28 cellular contexts compared by ENCODE assay signal in the genomic region with DNA sequence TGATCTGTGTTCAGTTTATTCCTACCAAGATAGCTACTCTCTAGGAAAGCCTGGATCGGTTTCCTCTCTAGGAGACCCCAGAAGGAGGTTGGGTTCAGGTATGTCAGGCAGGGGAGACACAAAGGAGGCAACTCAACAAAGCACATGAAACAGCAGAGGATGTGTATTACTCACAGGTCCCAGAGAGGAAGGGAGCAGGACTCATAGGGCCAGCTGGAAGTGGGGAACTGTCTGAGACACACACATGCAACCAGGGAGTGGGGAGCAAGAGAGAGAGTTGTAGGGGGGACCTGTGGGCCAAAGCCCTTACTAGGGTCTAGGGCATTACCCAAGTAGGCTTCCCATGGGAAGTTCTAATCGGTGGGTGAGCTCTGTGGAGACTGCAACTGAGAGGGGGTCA.
"Had no signal": no experiment of that assay in that cellular context is flagged by ENCODE, and none has a peak within 500 bp of the region (broad histone marks: within the 10 kb centered on the region; RNA-seq: fewer than 3 reads in every experiment).

No MANE protein-coding gene starts in this region.

- H3K4me1 Mint-ChIP-seq: natural killer cell had no signal

- H3K36me3 Mint-ChIP-seq: mesothelial cell of epicardium, natural killer cell had no signal

- H3K4me1 ChIP-seq: prostate gland had no signal

- H3K4me3 Mint-ChIP-seq: mesothelial cell of epicardium; naive B cell; natural killer cell; nephron progenitor cell; stimulated activated naive CD8-positive, alpha-beta T cell treated with anti-CD3 and anti-CD28 coated beads, Interleukin-15, Interleukin-2, amounts not matched to agents 100 ng/mL and 50 ng/mL, for 24 hours; type B pancreatic cell had no signal

- ATAC-seq: heart right ventricle, left colon, left lung, lower lobe of right lung, natural killer cell, right cardiac atrium, sciatic nerve had no signal

- H3K27ac Mint-ChIP-seq: mesothelial cell of epicardium; naive B cell; natural killer cell; nephron progenitor cell; stimulated activated naive CD8-positive, alpha-beta T cell treated with anti-CD3 and anti-CD28 coated beads, Interleukin-15, Interleukin-2, amounts not matched to agents 100 ng/mL and 50 ng/mL, for 24 hours; type B pancreatic cell had no signal

- H3K27ac ChIP-seq: heart right ventricle, hepatocyte, left lung, lower lobe of right lung, ovary, prostate gland, skin epidermis, suprapubic skin, tibial nerve, vagina had no signal

- H3K9me3 ChIP-seq: left lung, lower lobe of right lung, ovary, prostate gland, suprapubic skin, vagina had no signal

- H3K36me3 ChIP-seq: heart right ventricle, left lung, lower lobe of right lung, ovary, prostate gland, suprapubic skin, tibial nerve, vagina had no signal

- DNase-seq: heart right ventricle; islet precursor cell; left colon; left lung; lower lobe of right lung; mammary epithelial cell; mesendoderm; naive B cell; natural killer cell; nephron progenitor cell; ovary; retina; right cardiac atrium; stimulated activated CD4-positive, alpha-beta T cell treated with anti-CD3 and anti-CD28 coated beads, Interleukin-12 subunit alpha, Interleukin-12 subunit beta, amount 100 ng/mL, for 4 hours; stimulated activated CD4-positive, alpha-beta T cell treated with anti-CD3 and anti-CD28 coated beads, Interleukin-15, amount 100 ng/mL, for 24 hours; stimulated activated CD4-positive, alpha-beta T cell treated with anti-CD3 and anti-CD28 coated beads, Interleukin-2, amount 100 ng/mL, for 24 hours; stimulated activated CD4-positive, alpha-beta T cell treated with anti-CD3 and anti-CD28 coated beads, Interleukin-4, amount 100 ng/mL, for 1 hour; stimulated activated naive CD4-positive, alpha-beta T cell had no signal

- H3K27me3 ChIP-seq: heart right ventricle, hepatocyte, left lung, ovary, suprapubic skin, tibial nerve, vagina had no signal

- H3K9me3 Mint-ChIP-seq: natural killer cell; stimulated activated naive CD8-positive, alpha-beta T cell treated with anti-CD3 and anti-CD28 coated beads, Interleukin-15, Interleukin-2, amounts not matched to agents 100 ng/mL and 50 ng/mL, for 24 hours had no signal

- H3K4me3 ChIP-seq: heart right ventricle, hepatocyte, left lung, lower lobe of right lung, ovary, prostate gland, skin epidermis, suprapubic skin, tibial nerve, vagina had no signal
